17 cellular contexts compared by ENCODE assay signal in the genomic region with DNA sequence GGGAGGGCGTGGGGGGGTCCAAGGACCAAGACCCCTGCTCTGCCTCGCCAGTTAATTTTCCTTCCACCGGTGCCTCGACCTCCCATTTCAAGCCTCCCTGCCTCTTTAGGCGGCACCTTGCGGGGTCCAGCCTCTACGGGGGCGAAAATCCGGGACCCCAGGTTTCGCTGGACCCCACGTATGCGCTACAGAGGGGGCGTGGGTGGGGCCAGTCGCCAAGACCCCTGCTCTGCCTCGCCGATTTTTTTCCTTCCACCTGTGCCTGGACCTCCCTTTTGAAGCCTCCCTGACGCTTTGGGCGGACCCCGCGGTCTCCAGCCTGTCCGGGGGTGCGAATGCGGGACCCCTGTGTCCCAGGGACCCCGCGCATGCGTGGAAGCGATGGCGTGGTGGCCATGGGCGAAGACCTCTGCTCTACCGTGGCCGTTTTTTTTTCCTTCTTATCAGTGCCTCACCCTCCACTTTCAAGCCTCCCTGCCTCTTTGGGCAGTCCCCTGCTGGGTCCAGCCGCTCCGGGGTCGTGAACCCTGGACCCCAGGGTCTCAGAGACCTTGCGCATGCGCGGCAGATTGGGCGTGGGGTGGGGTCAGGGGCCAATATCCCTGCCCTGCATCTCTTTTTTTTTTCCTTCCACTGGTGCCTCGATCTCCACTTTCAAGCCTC.
DNase-seq lines count a peak whose midpoint lies in the region; ATAC-seq, FAIRE-seq and TF ChIP-seq lines count a peak whose summit lies in the region.
"Had no signal": no experiment of that assay in that cellular context is flagged by ENCODE, and none has a peak within 500 bp of the region (broad histone marks: within the 10 kb centered on the region; RNA-seq: fewer than 3 reads in every experiment).

No MANE protein-coding gene starts in this region.

- no peak for FAIRE-seq in HepG2 (lab: Jason Lieb, UNC)

- H3K4me2 ChIP-seq in HepG2 (ENCODE audit: low read depth, low read length), result peak overlapping the region; percentile 53
- peak overlapping the region; percentile 49 for H3K4me2 ChIP-seq in PC-9

- no peak overlapping the region for H3K27ac ChIP-seq in HepG2 (ENCODE audit: extremely low read length, insufficient read depth, low read length)
- no peak overlapping the region for H3K27ac ChIP-seq in right lobe of liver
- H3K27ac ChIP-seq in PC-9, result no peak overlapping the region
- no peak overlapping the region for H3K27ac ChIP-seq in body of pancreas

- no peak for TF ChIP-seq CTCF in HepG2 (CRISPR knock-in tag; IDR thresholded peaks at IDR 0.05)
- no peak for TF ChIP-seq CTCF in right lobe of liver (IDR thresholded peaks at IDR 0.05)
- TF ChIP-seq CTCF in PC-9 (conservative IDR thresholded peaks at IDR 0.05), result no peak
- TF ChIP-seq CTCF in body of pancreas (IDR thresholded peaks at IDR 0.05), result no peak

- H3K36me3 Mint-ChIP-seq in activated CD4-positive, alpha-beta T cell treated with anti-CD3 and anti-CD28 coated beads for 36 hours (ENCODE audit: low read depth), result peaks cover 2% of the 10 kb centered on the region

- TF ChIP-seq EP300 in HepG2 (IDR thresholded peaks at IDR 0.05; ENCODE audit: low read depth in 2 of 2, low read length in 2 of 2) (no peak), HepG2 (CRISPR knock-in tag; IDR thresholded peaks at IDR 0.05; ENCODE audit: borderline replicate concordance) (no peak), Ishikawa (IDR thresholded peaks at IDR 0.05; ENCODE audit: borderline replicate concordance) (no peak)

- H3K27me3 ChIP-seq in HepG2 (ENCODE audit: control insufficient read depth in 1 of 2, insufficient read depth in 2 of 2, low read length in 2 of 2), result peaks cover 10 to 44% of the 10 kb centered on the region in 2 experiments
- H3K27me3 ChIP-seq in right lobe of liver, result no peaks in the 10 kb centered on the region
- peaks cover 72% of the 10 kb centered on the region for H3K27me3 ChIP-seq in PC-9 (ENCODE audit: insufficient read depth, low read depth)
- H3K27me3 ChIP-seq in body of pancreas, result no peaks in the 10 kb centered on the region

- in situ Hi-C loops in HepG2 (cut with HindIII; ENCODE audit: extremely low pct_ligation_motif_present, low pct_unique_long_range_greater_than_20kb), result no loop called here

- H3K9ac ChIP-seq in HepG2 (ENCODE audit: insufficient read depth, low read depth, low read length), result no peak overlapping the region

- no peaks in the 10 kb centered on the region for H3K27me3 Mint-ChIP-seq in activated CD4-positive, alpha-beta T cell treated with anti-CD3 and anti-CD28 coated beads for 36 hours

- no peaks in the 10 kb centered on the region for H3K9me3 ChIP-seq in HepG2 (ENCODE audit: low read length)
- no peaks in the 10 kb centered on the region for H3K9me3 ChIP-seq in right lobe of liver
- H3K9me3 ChIP-seq in PC-9 (ENCODE audit: insufficient read depth, low read depth), result no peaks in the 10 kb centered on the region
- H3K9me3 ChIP-seq in body of pancreas, result peaks cover 0 to 17% (median 0%) of the 10 kb centered on the region in 3 donors

- no peak overlapping the region for H3K27ac Mint-ChIP-seq in activated CD4-positive, alpha-beta T cell treated with anti-CD3 and anti-CD28 coated beads for 36 hours
- H3K27ac Mint-ChIP-seq: H9 had no signal

- intact Hi-C loops in HepG2 (cut with micrococcal nuclease; ENCODE audit: unreplicated experiment), result loop anchor here (1.0 kb wide), 1 partner anchor 279 kb away; no protein-coding TSS in a partner anchor
- intact Hi-C loops in right lobe of liver (cut with DNase I), result loop anchor here in 1 of 2 donors (5.0 kb wide), 1 partner anchor 49 kb away; no protein-coding TSS in a partner anchor
- intact Hi-C loops in PC-9 (cut with micrococcal nuclease; ENCODE audit: unreplicated experiment), result no loop called here
- intact Hi-C loops in activated CD4-positive, alpha-beta T cell treated with anti-CD3 and anti-CD28 coated beads for 36 hours (cut with DNase I, micrococcal nuclease), result no loop called here
- intact Hi-C loops in body of pancreas (cut with DNase I), result no loop called here

- CTCF ChIA-PET in HepG2 (lab: Yijun Ruan, JAX; ENCODE audit: low intra/inter-chr PET ratio, low total read pairs) (interaction anchor here (0.7 kb wide), 1 partner anchor 279 kb away, joined by 3 read pairs; no protein-coding TSS in a partner anchor), PC-9 (lab: Charles Lee) (no interaction called here)
- CTCF ChIA-PET in activated CD4-positive, alpha-beta T cell treated with anti-CD3 and anti-CD28 coated beads for 36 hours (lab: Charles Lee), result no interaction called here

- POLR2A ChIA-PET in HepG2 (lab: Yijun Ruan, JAX), result no interaction called here
- POLR2A ChIA-PET in PC-9 (lab: Charles Lee; ENCODE audit: unreplicated experiment), result no interaction called here
- POLR2A ChIA-PET in activated CD4-positive, alpha-beta T cell treated with anti-CD3 and anti-CD28 coated beads for 36 hours (lab: Charles Lee), result no interaction called here

- H4K20me1 ChIP-seq in HepG2 (ENCODE audit: insufficient read depth, low read length) (no peaks in the 10 kb centered on the region), PC-9 (ENCODE audit: insufficient read depth) (no peaks in the 10 kb centered on the region)

- H3K9me2 ChIP-seq in PC-9 (ENCODE audit: insufficient read depth), result no peaks in the 10 kb centered on the region

- H3K4me1 ChIP-seq in HepG2 (ENCODE audit: insufficient read depth, low read length) (peaks cover 19% of the 10 kb centered on the region; the same call in 1 of the 2 replicates), right lobe of liver (no peaks in the 10 kb centered on the region), PC-9 (replicated peaks; ENCODE audit: insufficient read depth) (no peaks in the 10 kb centered on the region), body of pancreas (no peaks in the 10 kb centered on the region)

- H3K9me3 Mint-ChIP-seq in activated CD4-positive, alpha-beta T cell treated with anti-CD3 and anti-CD28 coated beads for 36 hours (ENCODE audit: low read depth), result peaks cover 4% of the 10 kb centered on the region

- no peak for TF ChIP-seq POLR2A in HepG2 (IDR thresholded peaks at IDR 0.05; ENCODE audit: insufficient read depth in 1 of 2, low read depth in 2 of 2, low read length in 2 of 2)
- no peak for TF ChIP-seq POLR2A in right lobe of liver (IDR thresholded peaks at IDR 0.05)
- TF ChIP-seq POLR2A in body of pancreas (IDR thresholded peaks at IDR 0.05), result no peak

- H3K4me3 ChIP-seq in HepG2 (replicated peaks in 1 of 3; ENCODE audit: insufficient read depth in 1 of 3, low read depth in 2 of 3, low read length in 3 of 3), result peak overlapping the region in 1 of 3 experiments; percentile 50; a peak in 1 of 6 replicates
- no peak overlapping the region for H3K4me3 ChIP-seq in right lobe of liver
- no peak overlapping the region; the same call in 1 of the 2 replicates for H3K4me3 ChIP-seq in PC-9
- no peak overlapping the region for H3K4me3 ChIP-seq in body of pancreas

- H3K79me2 ChIP-seq in HepG2 (ENCODE audit: insufficient read depth, low read length) (no peaks in the 10 kb centered on the region), PC-9 (ENCODE audit: low read depth) (no peaks in the 10 kb centered on the region)

- H3K4me1 Mint-ChIP-seq in activated CD4-positive, alpha-beta T cell treated with anti-CD3 and anti-CD28 coated beads for 36 hours, result no peaks in the 10 kb centered on the region
- H3K4me1 Mint-ChIP-seq: H9 had no signal

- H3K4me3 Mint-ChIP-seq in activated CD4-positive, alpha-beta T cell treated with anti-CD3 and anti-CD28 coated beads for 36 hours, result no peak overlapping the region
- H3K4me3 Mint-ChIP-seq: H9 had no signal

- no peak overlapping the region for H2AFZ ChIP-seq in HepG2 (ENCODE audit: low read length)
- no peak overlapping the region for H2AFZ ChIP-seq in PC-9

- H3K36me3 ChIP-seq in HepG2 (replicated peaks in 1 of 2; ENCODE audit: control insufficient read depth in 1 of 2, insufficient read depth in 2 of 2, low read length in 2 of 2) (no peaks in the 10 kb centered on the region), right lobe of liver (no peaks in the 10 kb centered on the region), PC-9 (ENCODE audit: low read depth) (no peaks in the 10 kb centered on the region), body of pancreas (replicated peaks in 1 of 2; ENCODE audit: insufficient read depth in 1 of 2, low read depth in 2 of 2) (no peaks in the 10 kb centered on the region)

- no TSS peak for BruUV-seq in HepG2 (replicated peaks; lab: Mats Ljungman, UMichigan)
- BruUV-seq in PC-9 (replicated peaks; lab: Mats Ljungman, UMichigan), result no TSS peak

- H3F3A ChIP-seq in PC-9 (ENCODE audit: insufficient read depth, low read depth), result no peaks in the 10 kb centered on the region

- TF ChIP-seq RAD21 in HepG2 (CRISPR knock-in tag; IDR thresholded peaks at IDR 0.05) (no peak), Ishikawa (IDR thresholded peaks at IDR 0.05; ENCODE audit: low read depth) (no peak)

- DNase-seq in HepG2 (ENCODE audit: low spot score) (no peak), right lobe of liver (no peak), PC-9 (no peak), NCI-H446 (lab: John Stamatoyannopoulos, UW) (no peak), body of pancreas (no peak)
- no peak for DNase-seq in activated CD4-positive, alpha-beta T cell treated with anti-CD3 and anti-CD28 coated beads for 36 hours
- DNase-seq: C1 segment of cervical spinal cord, GDM1, H9, KG1, NCI-H1436 treated with DMSO at 0.1 percent for 48 hours, NCI-H2029, NCI-H510A treated with DMSO at 0.1 percent for 48 hours, Right ventricle myocardium superior, T1000 had no signal

- WGBS in HepG2 (ENCODE audit: low lambda C conversion rate), result 9% methylated on average over 30 of the region's 39 CpGs
- 36% methylated on average over 38 of the region's 39 CpGs for WGBS in right lobe of liver (ENCODE audit: insufficient coverage, low coverage, low lambda C conversion rate, missing lambda C conversion rate)
- WGBS in body of pancreas, 2 donors, result 37 to 45% methylated on average over 18 to 39 of the region's 39 CpGs

- ATAC-seq in HepG2 (no peak), right lobe of liver (no peak), body of pancreas (no peak), HG03439 (IDR thresholded peaks at IDR 0.05; ENCODE audit: unreplicated experiment) (no peak)
- ATAC-seq in activated CD4-positive, alpha-beta T cell treated with anti-CD3 and anti-CD28 coated beads for 36 hours, result no peak

TF ChIP-seq in HepG2, 621 proteins besides CTCF, POLR2A, EP300 and RAD21 (continues in another document):
- TF ChIP-seq HIVEP1 (CRISPR knock-in tag; IDR thresholded peaks at IDR 0.05) (no peak), TEAD3 (CRISPR knock-in tag; optimal IDR thresholded peaks at IDR 0.05; ENCODE audit: borderline replicate concordance) (no peak), ZFP37 (CRISPR knock-in tag; IDR thresholded peaks at IDR 0.05; ENCODE audit: borderline replicate concordance) (no peak), RFX5 (IDR thresholded peaks at IDR 0.05; ENCODE audit: low read depth, low read length) (no peak)

TF ChIP-seq in Ishikawa, 13 proteins besides CTCF, POLR2A, EP300 and RAD21:
- TF ChIP-seq TAF1 (IDR thresholded peaks at IDR 0.05; ENCODE audit: low read depth) (no peak), CEBPB (IDR thresholded peaks at IDR 0.05) (no peak), ZBTB7A (IDR thresholded peaks at IDR 0.05; ENCODE audit: low read depth) (peak; percentile 22; the same call in 1 of the 2 replicates)
